Comparison of ENCODE assay signal across 13 cellular contexts in genomic region chr4:105265689-105266088, GRCh38.
DNase-seq lines count a peak whose midpoint lies in the region; ATAC-seq and TF ChIP-seq lines count a peak whose summit lies in the region.
"Had no signal": no experiment of that assay in that cellular context is flagged by ENCODE, and none has a peak within 500 bp of the region (broad histone marks: within the 10 kb centered on the region; RNA-seq: fewer than 3 reads in every experiment).

No MANE protein-coding gene starts in this region.

- DNase-seq in activated T-cell treated with anti-CD3 and anti-CD28 coated beads, Interleukin-2, amount 50 U/mL, for 72 hours = no peak
- DNase-seq in activated T-cell treated with anti-CD3 and anti-CD28 coated beads, Interleukin-2, amount 50 U/mL, for 1 hour = no peak
- no peak for DNase-seq in central memory CD8-positive, alpha-beta T cell (ENCODE audit: low spot score in 2 of 2)
- DNase-seq in mucosa of descending colon (no peak), endothelial cell (ENCODE audit: low spot score) (no peak), HuH-7.5 (ENCODE audit: low spot score) (no peak)
- no peak for DNase-seq in stimulated activated effector memory CD8-positive, alpha-beta T cell treated with anti-CD3 and anti-CD28 coated beads, Interleukin-12 subunit alpha, Interleukin-12 subunit beta, amount 100 ng/mL, for 72 hours (ENCODE audit: low spot score in 2 of 2)
- DNase-seq: CD8-positive, alpha-beta T cell; COR-L47; GM23248 had no signal

- H3K4me1 ChIP-seq in mucosa of descending colon (ENCODE audit: low read depth) = no peaks in the 10 kb centered on the region

- no peak overlapping the region for H3K4me3 ChIP-seq in mucosa of descending colon
- H3K4me3 ChIP-seq: GM23248 had no signal

- peaks cover 31 to 70% of the 10 kb centered on the region in 2 donors for H3K36me3 Mint-ChIP-seq in activated T-cell treated with anti-CD3 and anti-CD28 coated beads, Interleukin-2, amount 50 U/mL, for 72 hours (ENCODE audit: insufficient read depth in 2 of 2)
- H3K36me3 Mint-ChIP-seq in central memory CD8-positive, alpha-beta T cell (ENCODE audit: insufficient read depth) = peaks cover 14% of the 10 kb centered on the region
- peaks cover 94% of the 10 kb centered on the region for H3K36me3 Mint-ChIP-seq in stimulated activated effector memory CD8-positive, alpha-beta T cell treated with anti-CD3 and anti-CD28 coated beads, Interleukin-12 subunit alpha, Interleukin-12 subunit beta, amount 100 ng/mL, for 72 hours
- peaks cover 15% of the 10 kb centered on the region for H3K36me3 Mint-ChIP-seq in endothelial cell (ENCODE audit: low read depth, unreplicated experiment)

- peak overlapping the region; percentile 76 for H3K27ac Mint-ChIP-seq in activated T-cell treated with anti-CD3 and anti-CD28 coated beads, Interleukin-2, amount 50 U/mL, for 72 hours
- H3K27ac Mint-ChIP-seq in central memory CD8-positive, alpha-beta T cell (ENCODE audit: low read depth) = peak overlapping the region; percentile 42
- peak overlapping the region; percentile 55 for H3K27ac Mint-ChIP-seq in stimulated activated effector memory CD8-positive, alpha-beta T cell treated with anti-CD3 and anti-CD28 coated beads, Interleukin-12 subunit alpha, Interleukin-12 subunit beta, amount 100 ng/mL, for 72 hours
- H3K27ac Mint-ChIP-seq in endothelial cell (ENCODE audit: unreplicated experiment) = no peak overlapping the region
- H3K27ac Mint-ChIP-seq: CD8-positive, alpha-beta T cell had no signal

- H3K9me3 Mint-ChIP-seq in activated T-cell treated with anti-CD3 and anti-CD28 coated beads, Interleukin-2, amount 50 U/mL, for 72 hours = peaks cover 0 to 7% of the 10 kb centered on the region in 2 donors
- H3K9me3 Mint-ChIP-seq in central memory CD8-positive, alpha-beta T cell = no peaks in the 10 kb centered on the region
- H3K9me3 Mint-ChIP-seq in stimulated activated effector memory CD8-positive, alpha-beta T cell treated with anti-CD3 and anti-CD28 coated beads, Interleukin-12 subunit alpha, Interleukin-12 subunit beta, amount 100 ng/mL, for 72 hours = no peaks in the 10 kb centered on the region
- H3K9me3 Mint-ChIP-seq in endothelial cell (ENCODE audit: unreplicated experiment) = no peaks in the 10 kb centered on the region
- H3K9me3 Mint-ChIP-seq: CD14-positive monocyte; CD8-positive, alpha-beta T cell had no signal

- intact Hi-C loops in mucosa of descending colon (cut with DNase I, micrococcal nuclease) = no loop called here

- H3K4me3 Mint-ChIP-seq in activated T-cell treated with anti-CD3 and anti-CD28 coated beads, Interleukin-2, amount 50 U/mL, for 72 hours = no peak overlapping the region
- no peak overlapping the region for H3K4me3 Mint-ChIP-seq in central memory CD8-positive, alpha-beta T cell
- H3K4me3 Mint-ChIP-seq in stimulated activated effector memory CD8-positive, alpha-beta T cell treated with anti-CD3 and anti-CD28 coated beads, Interleukin-12 subunit alpha, Interleukin-12 subunit beta, amount 100 ng/mL, for 72 hours = no peak overlapping the region
- H3K4me3 Mint-ChIP-seq in endothelial cell (ENCODE audit: unreplicated experiment) = no peak overlapping the region
- H3K4me3 Mint-ChIP-seq: CD14-positive monocyte; CD8-positive, alpha-beta T cell had no signal

- no peaks in the 10 kb centered on the region for H3K9me3 ChIP-seq in mucosa of descending colon

- TF ChIP-seq CTCF in mucosa of descending colon (IDR thresholded peaks at IDR 0.05) (no peak), endothelial cell (IDR thresholded peaks at IDR 0.05; ENCODE audit: unreplicated experiment) (no peak)

- H3K27me3 Mint-ChIP-seq in activated T-cell treated with anti-CD3 and anti-CD28 coated beads, Interleukin-2, amount 50 U/mL, for 72 hours (ENCODE audit: low read depth) = no peaks in the 10 kb centered on the region
- H3K27me3 Mint-ChIP-seq in central memory CD8-positive, alpha-beta T cell = no peaks in the 10 kb centered on the region
- no peaks in the 10 kb centered on the region for H3K27me3 Mint-ChIP-seq in endothelial cell (ENCODE audit: unreplicated experiment)

- no peaks in the 10 kb centered on the region for H3K4me1 Mint-ChIP-seq in activated T-cell treated with anti-CD3 and anti-CD28 coated beads, Interleukin-2, amount 50 U/mL, for 72 hours (ENCODE audit: low read depth)
- H3K4me1 Mint-ChIP-seq in central memory CD8-positive, alpha-beta T cell = peaks cover 15% of the 10 kb centered on the region
- no peaks in the 10 kb centered on the region for H3K4me1 Mint-ChIP-seq in stimulated activated effector memory CD8-positive, alpha-beta T cell treated with anti-CD3 and anti-CD28 coated beads, Interleukin-12 subunit alpha, Interleukin-12 subunit beta, amount 100 ng/mL, for 72 hours
- no peaks in the 10 kb centered on the region for H3K4me1 Mint-ChIP-seq in endothelial cell (ENCODE audit: unreplicated experiment)
- H3K4me1 Mint-ChIP-seq: CD14-positive monocyte had no signal

- ATAC-seq in activated T-cell treated with anti-CD3 and anti-CD28 coated beads, Interleukin-2, amount 50 U/mL, for 72 hours (replicated peaks in 1 of 2) = no peak
- ATAC-seq in central memory CD8-positive, alpha-beta T cell (replicated peaks; ENCODE audit: extremely low read depth, poor library complexity, severe bottlenecking) = no peak
- ATAC-seq in mucosa of descending colon (peak; percentile 64), GM21737 (IDR thresholded peaks at IDR 0.05; ENCODE audit: unreplicated experiment) (no peak)
- ATAC-seq in stimulated activated effector memory CD8-positive, alpha-beta T cell treated with anti-CD3 and anti-CD28 coated beads, Interleukin-12 subunit alpha, Interleukin-12 subunit beta, amount 100 ng/mL, for 72 hours = no peak
- ATAC-seq: CD8-positive, alpha-beta T cell; HCT116 had no signal

- no peaks in the 10 kb centered on the region for H3K36me3 ChIP-seq in mucosa of descending colon (ENCODE audit: low read depth)
